Comparison of ENCODE assay signal across 22 cellular contexts in the genomic region with DNA sequence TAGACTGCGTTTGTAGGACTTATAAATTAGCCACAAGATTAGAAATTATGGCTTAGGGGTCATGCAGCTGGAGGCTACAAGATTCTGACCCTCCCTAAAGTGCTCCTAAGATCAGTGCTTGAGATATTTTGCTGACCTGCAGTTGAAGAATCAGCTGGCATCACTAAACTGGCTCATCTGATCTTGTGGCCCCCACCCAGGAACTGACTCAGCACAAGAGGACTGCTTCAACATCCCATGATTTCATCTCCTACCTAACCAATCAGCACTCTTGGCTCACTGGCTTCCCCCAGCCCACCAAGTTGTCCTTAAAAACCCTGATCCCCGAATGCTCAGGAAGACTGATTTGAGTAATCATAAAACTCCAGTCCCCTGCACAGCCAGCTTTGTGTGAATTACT.
"Had no signal": no experiment of that assay in that cellular context is flagged by ENCODE, and none has a peak within 500 bp of the region (broad histone marks: within the 10 kb centered on the region; RNA-seq: fewer than 3 reads in every experiment).

No MANE protein-coding gene starts in this region.

- H3K27ac ChIP-seq: RWPE1 had no signal

- ATAC-seq: Panc1, PC-3, SK-N-SH treated with all-trans-retinoic acid at 6 μM for 48 hours had no signal

- DNase-seq: Kasumi-1; KG1; MM.1S; NCI-H1092 treated with DMSO at 0.1 percent for 48 hours; NCI-H1436; NCI-H187; NCI-H2029; NCI-H2081 treated with DMSO at 0.1 percent for 48 hours; NCI-H2171; NCI-H226; NCI-H446; NCI-H510A; NCI-H524 treated with DMSO at 0.1 percent for 48 hours; NCI-H69; NCI-H774; NK-92 treated with Interleukin-12 subunit alpha and Interleukin-12 subunit beta, amount 100 ng/mL, for 24 hours; PC-3; SHP77; T-helper 1 cell had no signal
